ENCODE assay signal across 1 cellular context in genomic region chr6:156953478-156954146, GRCh38.
TF ChIP-seq lines count a peak whose summit lies in the region.

No MANE protein-coding gene starts in this region.

TF ChIP-seq in GM12878, 131 proteins besides CTCF, POLR2A, EP300 and RAD21 (continued from another document):
- TF ChIP-seq USF1 (IDR thresholded peaks at IDR 0.05; ENCODE audit: borderline replicate concordance, extremely low read length, insufficient read depth, low read depth, low read length), result no peak
- TF ChIP-seq, protein P1, sequence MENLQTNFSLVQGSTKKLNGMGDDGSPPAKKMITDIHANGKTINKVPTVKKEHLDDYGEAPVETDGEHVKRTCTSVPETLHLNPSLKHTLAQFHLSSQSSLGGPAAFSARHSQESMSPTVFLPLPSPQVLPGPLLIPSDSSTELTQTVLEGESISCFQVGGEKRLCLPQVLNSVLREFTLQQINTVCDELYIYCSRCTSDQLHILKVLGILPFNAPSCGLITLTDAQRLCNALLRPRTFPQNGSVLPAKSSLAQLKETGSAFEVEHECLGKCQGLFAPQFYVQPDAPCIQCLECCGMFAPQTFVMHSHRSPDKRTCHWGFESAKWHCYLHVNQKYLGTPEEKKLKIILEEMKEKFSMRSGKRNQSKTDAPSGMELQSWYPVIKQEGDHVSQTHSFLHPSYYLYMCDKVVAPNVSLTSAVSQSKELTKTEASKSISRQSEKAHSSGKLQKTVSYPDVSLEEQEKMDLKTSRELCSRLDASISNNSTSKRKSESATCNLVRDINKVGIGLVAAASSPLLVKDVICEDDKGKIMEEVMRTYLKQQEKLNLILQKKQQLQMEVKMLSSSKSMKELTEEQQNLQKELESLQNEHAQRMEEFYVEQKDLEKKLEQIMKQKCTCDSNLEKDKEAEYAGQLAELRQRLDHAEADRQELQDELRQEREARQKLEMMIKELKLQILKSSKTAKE (IDR thresholded peaks at IDR 0.05; ENCODE audit: low read depth, poor library complexity, severe bottlenecking), result no peak
- TF ChIP-seq TARDBP (IDR thresholded peaks at IDR 0.05; ENCODE audit: borderline replicate concordance), result no peak
- TF ChIP-seq NR2F1 (conservative IDR thresholded peaks at IDR 0.05), result no peak
- no peak for TF ChIP-seq SIN3A (IDR thresholded peaks at IDR 0.05; ENCODE audit: low read depth, low read length)
- TF ChIP-seq ATF7 (IDR thresholded peaks at IDR 0.05; ENCODE audit: low read depth), result 0 out of 2 replicates have a peak, but pooled peaks have one; percentile 24
- TF ChIP-seq PKNOX1 (IDR thresholded peaks at IDR 0.05), result 0 out of 2 replicates have a peak, but pooled peaks have one; percentile 17
- no peak for TF ChIP-seq CHD4 (IDR thresholded peaks at IDR 0.05)
- no peak for TF ChIP-seq TCF3 (IDR thresholded peaks at IDR 0.05; ENCODE audit: borderline replicate concordance, insufficient read depth, low read depth, low read length)
- no peak for TF ChIP-seq BRCA1 (IDR thresholded peaks at IDR 0.05; ENCODE audit: low read depth, low read length)
- 0 out of 2 replicates have a peak, but pooled peaks have one; percentile 6 for TF ChIP-seq ZNF384 (IDR thresholded peaks at IDR 0.05; ENCODE audit: borderline replicate concordance, low read depth, low read length)
- no peak for TF ChIP-seq NRF1 (conservative IDR thresholded peaks at IDR 0.05; ENCODE audit: low read depth, low read length)
- TF ChIP-seq, protein P2, sequence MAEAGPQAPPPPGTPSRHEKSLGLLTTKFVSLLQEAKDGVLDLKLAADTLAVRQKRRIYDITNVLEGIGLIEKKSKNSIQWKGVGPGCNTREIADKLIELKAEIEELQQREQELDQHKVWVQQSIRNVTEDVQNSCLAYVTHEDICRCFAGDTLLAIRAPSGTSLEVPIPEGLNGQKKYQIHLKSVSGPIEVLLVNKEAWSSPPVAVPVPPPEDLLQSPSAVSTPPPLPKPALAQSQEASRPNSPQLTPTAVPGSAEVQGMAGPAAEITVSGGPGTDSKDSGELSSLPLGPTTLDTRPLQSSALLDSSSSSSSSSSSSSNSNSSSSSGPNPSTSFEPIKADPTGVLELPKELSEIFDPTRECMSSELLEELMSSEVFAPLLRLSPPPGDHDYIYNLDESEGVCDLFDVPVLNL (IDR thresholded peaks at IDR 0.05; ENCODE audit: low read depth, low read length), result no peak
- no peak for TF ChIP-seq MTA3 (IDR thresholded peaks at IDR 0.05; ENCODE audit: borderline replicate concordance, low read length)
- TF ChIP-seq PML (IDR thresholded peaks at IDR 0.05; ENCODE audit: low read length), result no peak
- TF ChIP-seq, protein P3, sequence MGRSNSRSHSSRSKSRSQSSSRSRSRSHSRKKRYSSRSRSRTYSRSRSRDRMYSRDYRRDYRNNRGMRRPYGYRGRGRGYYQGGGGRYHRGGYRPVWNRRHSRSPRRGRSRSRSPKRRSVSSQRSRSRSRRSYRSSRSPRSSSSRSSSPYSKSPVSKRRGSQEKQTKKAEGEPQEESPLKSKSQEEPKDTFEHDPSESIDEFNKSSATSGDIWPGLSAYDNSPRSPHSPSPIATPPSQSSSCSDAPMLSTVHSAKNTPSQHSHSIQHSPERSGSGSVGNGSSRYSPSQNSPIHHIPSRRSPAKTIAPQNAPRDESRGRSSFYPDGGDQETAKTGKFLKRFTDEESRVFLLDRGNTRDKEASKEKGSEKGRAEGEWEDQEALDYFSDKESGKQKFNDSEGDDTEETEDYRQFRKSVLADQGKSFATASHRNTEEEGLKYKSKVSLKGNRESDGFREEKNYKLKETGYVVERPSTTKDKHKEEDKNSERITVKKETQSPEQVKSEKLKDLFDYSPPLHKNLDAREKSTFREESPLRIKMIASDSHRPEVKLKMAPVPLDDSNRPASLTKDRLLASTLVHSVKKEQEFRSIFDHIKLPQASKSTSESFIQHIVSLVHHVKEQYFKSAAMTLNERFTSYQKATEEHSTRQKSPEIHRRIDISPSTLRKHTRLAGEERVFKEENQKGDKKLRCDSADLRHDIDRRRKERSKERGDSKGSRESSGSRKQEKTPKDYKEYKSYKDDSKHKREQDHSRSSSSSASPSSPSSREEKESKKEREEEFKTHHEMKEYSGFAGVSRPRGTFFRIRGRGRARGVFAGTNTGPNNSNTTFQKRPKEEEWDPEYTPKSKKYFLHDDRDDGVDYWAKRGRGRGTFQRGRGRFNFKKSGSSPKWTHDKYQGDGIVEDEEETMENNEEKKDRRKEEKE (IDR thresholded peaks at IDR 0.05), result no peak
- TF ChIP-seq TAF1 (IDR thresholded peaks at IDR 0.05; ENCODE audit: borderline replicate concordance, low read depth, low read length), result no peak
- TF ChIP-seq ZBTB11 (CRISPR knock-in tag; IDR thresholded peaks at IDR 0.05), result no peak
- TF ChIP-seq ZNF207 (IDR thresholded peaks at IDR 0.05; ENCODE audit: borderline replicate concordance), result no peak
- TF ChIP-seq EED (IDR thresholded peaks at IDR 0.05; ENCODE audit: low read depth), result no peak
- 0 out of 2 replicates have a peak, but pooled peaks have one; percentile 35 for TF ChIP-seq YY1 (IDR thresholded peaks at IDR 0.05; ENCODE audit: low read depth, low read length)
- no peak for TF ChIP-seq CBFB (IDR thresholded peaks at IDR 0.05; ENCODE audit: low read depth)
- TF ChIP-seq NBN (IDR thresholded peaks at IDR 0.05), result no peak
- TF ChIP-seq BMI1 (IDR thresholded peaks at IDR 0.05; ENCODE audit: borderline replicate concordance), result peak; percentile 88
- no peak for TF ChIP-seq PAX8 (IDR thresholded peaks at IDR 0.05)
- TF ChIP-seq, protein P4, sequence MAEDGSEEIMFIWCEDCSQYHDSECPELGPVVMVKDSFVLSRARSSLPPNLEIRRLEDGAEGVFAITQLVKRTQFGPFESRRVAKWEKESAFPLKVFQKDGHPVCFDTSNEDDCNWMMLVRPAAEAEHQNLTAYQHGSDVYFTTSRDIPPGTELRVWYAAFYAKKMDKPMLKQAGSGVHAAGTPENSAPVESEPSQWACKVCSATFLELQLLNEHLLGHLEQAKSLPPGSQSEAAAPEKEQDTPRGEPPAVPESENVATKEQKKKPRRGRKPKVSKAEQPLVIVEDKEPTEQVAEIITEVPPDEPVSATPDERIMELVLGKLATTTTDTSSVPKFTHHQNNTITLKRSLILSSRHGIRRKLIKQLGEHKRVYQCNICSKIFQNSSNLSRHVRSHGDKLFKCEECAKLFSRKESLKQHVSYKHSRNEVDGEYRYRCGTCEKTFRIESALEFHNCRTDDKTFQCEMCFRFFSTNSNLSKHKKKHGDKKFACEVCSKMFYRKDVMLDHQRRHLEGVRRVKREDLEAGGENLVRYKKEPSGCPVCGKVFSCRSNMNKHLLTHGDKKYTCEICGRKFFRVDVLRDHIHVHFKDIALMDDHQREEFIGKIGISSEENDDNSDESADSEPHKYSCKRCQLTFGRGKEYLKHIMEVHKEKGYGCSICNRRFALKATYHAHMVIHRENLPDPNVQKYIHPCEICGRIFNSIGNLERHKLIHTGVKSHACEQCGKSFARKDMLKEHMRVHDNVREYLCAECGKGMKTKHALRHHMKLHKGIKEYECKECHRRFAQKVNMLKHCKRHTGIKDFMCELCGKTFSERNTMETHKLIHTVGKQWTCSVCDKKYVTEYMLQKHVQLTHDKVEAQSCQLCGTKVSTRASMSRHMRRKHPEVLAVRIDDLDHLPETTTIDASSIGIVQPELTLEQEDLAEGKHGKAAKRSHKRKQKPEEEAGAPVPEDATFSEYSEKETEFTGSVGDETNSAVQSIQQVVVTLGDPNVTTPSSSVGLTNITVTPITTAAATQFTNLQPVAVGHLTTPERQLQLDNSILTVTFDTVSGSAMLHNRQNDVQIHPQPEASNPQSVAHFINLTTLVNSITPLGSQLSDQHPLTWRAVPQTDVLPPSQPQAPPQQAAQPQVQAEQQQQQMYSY (CRISPR knock-in tag; IDR thresholded peaks at IDR 0.05), result no peak
